ENCODE assay signal across 18 cellular contexts in the genomic region with DNA sequence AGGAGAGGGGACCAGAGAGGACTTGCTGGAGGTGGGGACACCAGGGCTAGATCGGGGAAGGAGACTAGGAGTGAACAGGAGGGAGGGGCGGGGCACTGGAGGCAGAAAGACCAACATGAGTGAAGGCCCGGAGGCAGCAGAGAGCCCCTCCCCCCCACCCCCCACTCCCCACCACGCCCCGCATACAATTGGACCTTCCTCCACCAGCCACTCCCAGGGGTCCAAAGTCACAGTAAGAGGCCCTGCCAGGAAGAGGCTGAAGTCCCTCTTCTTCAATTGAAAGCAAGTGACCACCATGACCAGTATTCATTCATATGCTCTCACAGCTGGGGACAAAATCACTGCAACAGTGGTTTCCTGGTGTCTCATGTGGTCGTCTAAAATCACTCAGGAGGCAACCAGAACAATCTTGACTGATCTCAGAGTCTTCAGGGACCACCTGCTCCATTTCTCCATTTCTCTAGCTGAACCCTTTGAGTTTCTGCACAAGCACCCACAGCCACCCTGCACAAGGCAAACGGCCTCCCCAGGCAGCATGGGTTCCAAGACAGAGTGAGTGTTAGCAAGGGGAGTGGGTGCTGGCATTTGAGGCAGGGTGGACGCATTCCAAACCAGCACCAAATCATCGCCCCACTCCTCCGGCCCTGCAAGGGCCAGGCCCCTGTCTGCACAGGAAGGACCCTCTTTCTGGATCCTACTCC. TPM values are rescaled to one million over a fixed set of nuclear protein-coding genes. Genes with fewer than 3 reads are reported as not detected.
DNase-seq lines count a peak whose midpoint lies in the region; ATAC-seq, FAIRE-seq and TF ChIP-seq lines count a peak whose summit lies in the region.
"Had no signal": no experiment of that assay in that cellular context is flagged by ENCODE, and none has a peak within 500 bp of the region (broad histone marks: within the 10 kb centered on the region; RNA-seq: fewer than 3 reads in every experiment).

No MANE protein-coding gene starts in this region.

- no peaks in the 10 kb centered on the region for H3K79me2 ChIP-seq in H1 (ENCODE audit: control insufficient read depth in 1 of 2, insufficient read depth in 2 of 2, low read length in 2 of 2)

- H2BK120ac ChIP-seq in H1 (replicated peaks; ENCODE audit: low read depth, low read length) = no peak overlapping the region

- no peaks in the 10 kb centered on the region for H3K9me3 Mint-ChIP-seq in activated naive CD4-positive, alpha-beta T cell treated with anti-CD3 and anti-CD28 coated beads for 36 hours
- H3K9me3 Mint-ChIP-seq in activated B cell treated with CpG ODN at 0.5 μM for 24 hours = no peaks in the 10 kb centered on the region
- H3K9me3 Mint-ChIP-seq in stimulated activated memory B cell treated with anti-CD40 and anti-IgM and Interleukin-4, amounts not matched to agents 10 μg/mL and 1 μg/mL and 100 μg/mL, for 72 hours = no peaks in the 10 kb centered on the region

- peaks cover 59% of the 10 kb centered on the region for H3K4me1 Mint-ChIP-seq in activated naive CD4-positive, alpha-beta T cell treated with anti-CD3 and anti-CD28 coated beads for 36 hours (ENCODE audit: low read depth)
- H3K4me1 Mint-ChIP-seq in activated B cell treated with CpG ODN at 0.5 μM for 24 hours = peaks cover 83% of the 10 kb centered on the region
- H3K4me1 Mint-ChIP-seq in stimulated activated memory B cell treated with anti-CD40 and anti-IgM and Interleukin-4, amounts not matched to agents 10 μg/mL and 1 μg/mL and 100 μg/mL, for 72 hours = peaks cover 75% of the 10 kb centered on the region

- H3K4me2 ChIP-seq in H1 (ENCODE audit: insufficient read depth in 1 of 2, low read depth in 2 of 2, low read length in 2 of 2) = no peak overlapping the region

- H3K14ac ChIP-seq in H1 (ENCODE audit: insufficient read length) = no peak overlapping the region

- H2AK5ac ChIP-seq in H1 (ENCODE audit: low read depth, low read length) = no peak overlapping the region

- TF ChIP-seq POLR2A in H1 (IDR thresholded peaks at IDR 0.05; ENCODE audit: control extremely low read depth in 1 of 2, low read depth in 2 of 2, low read length in 2 of 2) (no peak), prostate gland (IDR thresholded peaks at IDR 0.05) (no peak)

- H3K79me1 ChIP-seq in H1 (ENCODE audit: low read depth, low read length) = no peaks in the 10 kb centered on the region

- H4K8ac ChIP-seq in H1 (ENCODE audit: extremely low read depth, insufficient read depth, low read length) = no peak overlapping the region

- 0 out of 2 replicates have a peak overlapping the region, but pooled peaks have one; percentile 50 for H2BK15ac ChIP-seq in H1 (ENCODE audit: low read length)

- CTCF ChIA-PET in activated naive CD4-positive, alpha-beta T cell treated with anti-CD3 and anti-CD28 coated beads for 36 hours (lab: Charles Lee) = interaction anchor here (1.1 to 2.7 kb wide), 2 partner anchors 38 to 42 kb away, joined by 3 to 14 read pairs; no protein-coding TSS in a partner anchor
- CTCF ChIA-PET in activated B cell treated with CpG ODN at 0.5 μM for 24 hours (lab: Charles Lee) (interaction anchor here (1.9 to 2.1 kb wide), 2 partner anchors 21 to 22 kb away, joined by 5 to 7 read pairs; no protein-coding TSS in a partner anchor), H1 (lab: Charles Lee; ENCODE audit: partially characterized antibody) (interaction anchor here (0.8 to 55.1 kb wide), 5 partner anchors 0 to 682 kb away, joined by 3 to 1640 read pairs (median 3); partner anchors contain the start of genes LAPTM5 and MATN1)

- 0 out of 2 replicates have a peak overlapping the region, but pooled peaks have one; percentile 0 for H2AFZ ChIP-seq in H1 (ENCODE audit: low read length)
- H2AFZ ChIP-seq: GM23248 had no signal

- intact Hi-C loops in activated naive CD4-positive, alpha-beta T cell treated with anti-CD3 and anti-CD28 coated beads for 36 hours (cut with micrococcal nuclease) = no loop called here
- intact Hi-C loops in activated B cell treated with CpG ODN at 0.5 μM for 24 hours (cut with micrococcal nuclease) (no loop called here), prostate gland (cut with DNase I) (no loop called here)

- H3K4ac ChIP-seq in H1 (replicated peaks; ENCODE audit: insufficient read length, low read depth, low read length) = no peak overlapping the region

- no peak overlapping the region for H3K9ac ChIP-seq in H1 (replicated peaks in 1 of 4; ENCODE audit: extremely low read depth in 1 of 4, low read depth in 3 of 4, low read length in 3 of 4)
- H3K9ac ChIP-seq: GM23248 had no signal

- H2BK20ac ChIP-seq in H1 (ENCODE audit: low read length) = 0 out of 2 replicates have a peak overlapping the region, but pooled peaks have one; percentile 86

- no peak overlapping the region for H3K18ac ChIP-seq in H1 (ENCODE audit: extremely low read depth, low read length)

- TF ChIP-seq EP300 in H1 (IDR thresholded peaks at IDR 0.05; ENCODE audit: borderline replicate concordance in 1 of 2, low read depth in 2 of 2, low read length in 2 of 2) = no peak

- no peaks in the 10 kb centered on the region for H3K9me3 ChIP-seq in H1 (ENCODE audit: insufficient read depth in 2 of 2, low read depth in 1 of 2, low read length in 1 of 2)
- H3K9me3 ChIP-seq in prostate gland = no peaks in the 10 kb centered on the region
- H3K9me3 ChIP-seq: tibial artery had no signal

- peak overlapping the region; percentile 80 for H3K27ac Mint-ChIP-seq in activated naive CD4-positive, alpha-beta T cell treated with anti-CD3 and anti-CD28 coated beads for 36 hours
- peak overlapping the region; percentile 80 for H3K27ac Mint-ChIP-seq in activated B cell treated with CpG ODN at 0.5 μM for 24 hours
- peak overlapping the region; percentile 80 for H3K27ac Mint-ChIP-seq in stimulated activated memory B cell treated with anti-CD40 and anti-IgM and Interleukin-4, amounts not matched to agents 10 μg/mL and 1 μg/mL and 100 μg/mL, for 72 hours

- H3K23me2 ChIP-seq in H1 (ENCODE audit: low read depth, low read length) = no peaks in the 10 kb centered on the region

- peak overlapping the region; percentile 87 for H4K91ac ChIP-seq in H1 (replicated peaks; ENCODE audit: insufficient read length, low read length)

- H4K20me1 ChIP-seq in H1 (replicated peaks in 1 of 2; ENCODE audit: control insufficient read depth in 1 of 2, insufficient read depth in 2 of 2, low read length in 2 of 2) = no peaks in the 10 kb centered on the region

- no peaks in the 10 kb centered on the region for H3K27me3 Mint-ChIP-seq in activated naive CD4-positive, alpha-beta T cell treated with anti-CD3 and anti-CD28 coated beads for 36 hours (ENCODE audit: low read depth)
- H3K27me3 Mint-ChIP-seq in activated B cell treated with CpG ODN at 0.5 μM for 24 hours = no peaks in the 10 kb centered on the region
- H3K27me3 Mint-ChIP-seq in stimulated activated memory B cell treated with anti-CD40 and anti-IgM and Interleukin-4, amounts not matched to agents 10 μg/mL and 1 μg/mL and 100 μg/mL, for 72 hours = no peaks in the 10 kb centered on the region

- no peak overlapping the region for H4K5ac ChIP-seq in H1 (ENCODE audit: insufficient read length, low read depth, low read length)

- no peak overlapping the region for H3K27ac ChIP-seq in H1 (ENCODE audit: low read depth, low read length)
- no peak overlapping the region for H3K27ac ChIP-seq in prostate gland
- H3K27ac ChIP-seq: brain microvascular endothelial cell, GM23248, tibial artery had no signal

- H3K4me3 ChIP-seq in H1 (ENCODE audit: extremely low read depth in 1 of 4, insufficient read depth in 2 of 4, low read depth in 3 of 4, low read length in 4 of 4) (no peak overlapping the region), prostate gland (no peak overlapping the region)
- H3K4me3 ChIP-seq: GM23248, tibial artery had no signal

- H3K23ac ChIP-seq in H1 (ENCODE audit: insufficient read length) = no peak overlapping the region

- H3K27me3 ChIP-seq in H1 (replicated peaks in 1 of 4; ENCODE audit: control insufficient read depth in 3 of 4, extremely low read depth in 1 of 4, insufficient read depth in 3 of 4, low read length in 3 of 4) = no peaks in the 10 kb centered on the region
- no peaks in the 10 kb centered on the region for H3K27me3 ChIP-seq in prostate gland (replicated peaks; ENCODE audit: insufficient read depth)
- H3K27me3 ChIP-seq: brain microvascular endothelial cell had no signal

- H2BK12ac ChIP-seq in H1 (ENCODE audit: low read depth, low read length) = peak overlapping the region; percentile 28; the same call in 1 of the 2 replicates

- POLR2A ChIA-PET in activated B cell treated with CpG ODN at 0.5 μM for 24 hours (lab: Charles Lee) = interaction anchor here (0.9 to 25.3 kb wide), 4 partner anchors 9 to 39 kb away, joined by 3 to 662 read pairs (median 340); partner anchors contain the start of genes LAPTM5 and MATN1
- POLR2A ChIA-PET in H1 (lab: Charles Lee; ENCODE audit: partially characterized antibody) = no interaction called here

- ATAC-seq in activated B cell treated with CpG ODN at 0.5 μM for 24 hours (ENCODE audit: low read depth) = no peak
- no peak for ATAC-seq in stimulated activated memory B cell treated with anti-CD40 and anti-IgM and Interleukin-4, amounts not matched to agents 10 μg/mL and 1 μg/mL and 100 μg/mL, for 72 hours
- ATAC-seq: activated CD4-positive, CD25-positive, alpha-beta regulatory T cell treated with anti-CD3 and anti-CD28 coated beads, Interleukin-2, amount 50 U/mL, for 24 hours; left lobe of liver had no signal

- no peak for FAIRE-seq in H1 (lab: Jason Lieb, UNC)

- H3K4me1 ChIP-seq in H1 (replicated peaks in 1 of 4; ENCODE audit: control insufficient read depth in 3 of 4, insufficient read depth in 4 of 4, low read length in 3 of 4) (peaks cover 0 to 4% (median 0%) of the 10 kb centered on the region in 4 experiments; a peak in 2 of 7 replicates), prostate gland (replicated peaks) (no peaks in the 10 kb centered on the region)
- H3K4me1 ChIP-seq: tibial artery had no signal

- H2BK5ac ChIP-seq in H1 (ENCODE audit: low read depth, low read length) = no peak overlapping the region; the same call in 1 of the 2 replicates

- H3K36me3 ChIP-seq in H1 (ENCODE audit: control insufficient read depth in 2 of 4, insufficient read depth in 4 of 4, low read length in 3 of 4) (no peaks in the 10 kb centered on the region), prostate gland (no peaks in the 10 kb centered on the region)
- H3K36me3 ChIP-seq: brain microvascular endothelial cell, tibial artery had no signal

- 92% methylated on average over 7 of the region's 10 CpGs; no CpG with 5 or more reads in 1 of the 2 experiments for WGBS in H1 (ENCODE audit: extremely low coverage in 1 of 2, insufficient coverage in 1 of 2, insufficient read length in 1 of 2, insufficient replicate concordance in 2 of 2, low coverage in 1 of 2, low lambda C conversion rate in 2 of 2, missing lambda C conversion rate in 1 of 2), 2 experiments
- 88% methylated on average over 9 of the region's 10 CpGs for WGBS in prostate gland

- no peak overlapping the region for H3K4me3 Mint-ChIP-seq in activated naive CD4-positive, alpha-beta T cell treated with anti-CD3 and anti-CD28 coated beads for 36 hours
- H3K4me3 Mint-ChIP-seq in activated B cell treated with CpG ODN at 0.5 μM for 24 hours = peak overlapping the region; percentile 46
- H3K4me3 Mint-ChIP-seq in stimulated activated memory B cell treated with anti-CD40 and anti-IgM and Interleukin-4, amounts not matched to agents 10 μg/mL and 1 μg/mL and 100 μg/mL, for 72 hours = peak overlapping the region; percentile 40

- peaks cover 55% of the 10 kb centered on the region for H3K36me3 Mint-ChIP-seq in activated naive CD4-positive, alpha-beta T cell treated with anti-CD3 and anti-CD28 coated beads for 36 hours (ENCODE audit: low read depth)
- H3K36me3 Mint-ChIP-seq in activated B cell treated with CpG ODN at 0.5 μM for 24 hours (ENCODE audit: low read depth) = peaks cover 94% of the 10 kb centered on the region
- peaks cover 94% of the 10 kb centered on the region for H3K36me3 Mint-ChIP-seq in stimulated activated memory B cell treated with anti-CD40 and anti-IgM and Interleukin-4, amounts not matched to agents 10 μg/mL and 1 μg/mL and 100 μg/mL, for 72 hours

- H3K56ac ChIP-seq in H1 (replicated peaks; ENCODE audit: insufficient read length, low read depth, low read length) = no peak overlapping the region

- TF ChIP-seq RAD21 in H1 (IDR thresholded peaks at IDR 0.05 in 1 of 2, conservative IDR thresholded peaks at IDR 0.05 in 1 of 2; ENCODE audit: low read depth in 2 of 2, low read length in 2 of 2) = no peak

- DNase-seq in activated naive CD4-positive, alpha-beta T cell treated with anti-CD3 and anti-CD28 coated beads for 36 hours = no peak
- DNase-seq in activated naive CD4-positive, alpha-beta T cell treated with Interleukin-2 at 50 U/mL for 16 hours = no peak
- DNase-seq in activated B cell treated with CpG ODN at 0.5 μM for 24 hours (no peak), H1 (ENCODE audit: low read depth in 1 of 2, low spot score in 2 of 2) (no peak), NCI-H526 treated with DMSO at 0.1 percent for 48 hours (lab: John Stamatoyannopoulos, UW) (no peak), prostate gland (ENCODE audit: low spot score) (no peak), T-helper 9 cell (no peak)
- DNase-seq: brain microvascular endothelial cell; effector CD4-positive, alpha-beta T cell; GM23248; hippocampal formation; NCI-H187 treated with DMSO at 0.1 percent for 48 hours; NCI-H524 treated with DMSO at 0.1 percent for 48 hours; tibial artery had no signal

- TF ChIP-seq CTCF in activated B cell treated with CpG ODN at 0.5 μM for 24 hours (IDR thresholded peaks at IDR 0.05) (no peak), H1 (IDR thresholded peaks at IDR 0.05; ENCODE audit: control extremely low read depth in 1 of 3, insufficient read depth in 1 of 3, low read depth in 1 of 3, low read length in 3 of 3) (no peak), prostate gland (IDR thresholded peaks at IDR 0.05) (no peak)

RNA-seq across cellular contexts. Expression of gene MATN1, which starts 17.0 kb away (rescaled TPM):
- total RNA-seq in activated naive CD4-positive, alpha-beta T cell treated with anti-CD3 and anti-CD28 coated beads for 36 hours = under 1 TPM; 0.36 to 0.37 TPM
- total RNA-seq in activated B cell treated with CpG ODN at 0.5 μM for 24 hours (0.93 and 1.2 TPM in 2 replicates), prostate gland (under 1 TPM in 1 of 2 donors, not detected in 1; 0.34 TPM)
- 0.11 and 0.28 TPM in 2 replicates for total RNA-seq in H1 (2021; fragmentation: NEBNext Ultra II Directional; extraction: Animal tissue kit (Norgen Biotek cat#: 25700))
- polyA plus RNA-seq in H1 (2011; rRNA removed) = 0.11 and 0.12 TPM in 2 replicates
- 0.23 TPM for polyA plus RNA-seq in H1 (2011; cell fraction: cytosol; rRNA removed)
- 0.19 TPM for polyA plus RNA-seq in H1 (2011; cell fraction: nucleus; rRNA removed)
- polyA plus RNA-seq in H1 (2012, experiment 1 of 2) = 0.11 to 0.32 TPM (median 0.16 TPM) in 4 replicates
- polyA plus RNA-seq in H1 (2012, experiment 2 of 2) = not detected
- polyA plus RNA-seq in H1 (2013, experiment 1 of 2) = 0.08 TPM
- polyA plus RNA-seq in H1 (2013, experiment 2 of 2) = 0.11 TPM
- polyA minus RNA-seq in H1 (2011; rRNA and poly(A)+ RNA removed) = 0.13 and 0.24 TPM in 2 replicates
- polyA minus RNA-seq in H1 (2011; cell fraction: cytosol; rRNA and poly(A)+ RNA removed) = not detected
- polyA minus RNA-seq in H1 (2011; cell fraction: nucleus; rRNA and poly(A)+ RNA removed) = not detected
- total RNA-seq: HT1080, left lobe of liver had no signal
- polyA plus RNA-seq: GM23248 had no signal

RNA-seq across cellular contexts. Expression of gene LAPTM5, which starts 17.2 kb away (rescaled TPM):
- 100 to 1,000 TPM; 205 to 208 TPM for total RNA-seq in activated naive CD4-positive, alpha-beta T cell treated with anti-CD3 and anti-CD28 coated beads for 36 hours
- total RNA-seq in activated B cell treated with CpG ODN at 0.5 μM for 24 hours (726 and 766 TPM in 2 replicates), prostate gland (10 to 100 TPM; 14.9 to 39.1 TPM)
- total RNA-seq in H1 (2021; fragmentation: NEBNext Ultra II Directional; extraction: Animal tissue kit (Norgen Biotek cat#: 25700)) = 0.37 and 0.52 TPM in 2 replicates
- polyA plus RNA-seq in H1 (2011; rRNA removed) = 0.77 and 1.4 TPM in 2 replicates
- polyA plus RNA-seq in H1 (2011; cell fraction: cytosol; rRNA removed) = 0.83 TPM
- polyA plus RNA-seq in H1 (2011; cell fraction: nucleus; rRNA removed) = 0.46 TPM
- 0.39 to 0.60 TPM (median 0.52 TPM) in 3 of 4 replicates, not detected in the other for polyA plus RNA-seq in H1 (2012, experiment 1 of 2)
- 0.18 TPM for polyA plus RNA-seq in H1 (2012, experiment 2 of 2)
- 0.57 TPM for polyA plus RNA-seq in H1 (2013, experiment 1 of 2)
- polyA plus RNA-seq in H1 (2013, experiment 2 of 2) = 0.99 TPM
- polyA minus RNA-seq in H1 (2011; rRNA and poly(A)+ RNA removed) = 1.0 and 1.1 TPM in 2 replicates
- not detected for polyA minus RNA-seq in H1 (2011; cell fraction: cytosol; rRNA and poly(A)+ RNA removed)
- 0.30 TPM for polyA minus RNA-seq in H1 (2011; cell fraction: nucleus; rRNA and poly(A)+ RNA removed)
- total RNA-seq: GM23248 had no signal

Comparison
In these comparisons a context has a peak if more than half of its experiments do, and no peak if none do; other contexts are left out.
1. RNA of gene LAPTM5, which starts 17.2 kb away (total RNA-seq): 726 to 766 TPM in activated B cell treated with CpG ODN at 0.5 μM for 24 hours, 205 to 208 TPM in activated naive CD4-positive, alpha-beta T cell treated with anti-CD3 and anti-CD28 coated beads for 36 hours and 14.9 to 39.1 TPM in prostate gland; 0.37 to 0.52 TPM in H1; every median in the first group is over 10 times any median in the second.
2. Peak in every context shown above with its lines, with median percentiles within 50 percentile points of each other: H3K27ac Mint-ChIP-seq.